In the genomic region with DNA sequence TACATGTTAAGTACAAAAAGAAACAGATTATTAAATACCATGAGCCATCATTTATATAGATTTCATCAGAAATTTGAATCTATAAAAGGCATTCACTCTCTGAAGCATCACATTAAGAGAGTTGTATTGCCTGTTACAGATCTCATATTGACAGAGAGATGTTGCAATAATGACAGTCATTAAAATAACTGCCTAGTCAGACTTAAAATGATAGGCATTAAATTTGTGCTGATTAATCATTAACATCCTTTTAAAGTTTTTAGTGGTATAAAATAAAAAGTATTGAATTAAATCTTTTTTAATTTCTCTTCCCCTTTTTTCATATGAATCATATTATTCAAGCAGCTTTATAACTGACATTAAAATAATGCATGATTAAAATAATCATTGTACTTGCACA, we compare ENCODE assay signal across 23 cellular contexts.
DNase-seq lines count a peak whose midpoint lies in the region; ATAC-seq, FAIRE-seq and TF ChIP-seq lines count a peak whose summit lies in the region.
"Had no signal": no experiment of that assay in that cellular context is flagged by ENCODE, and none has a peak within 500 bp of the region (broad histone marks: within the 10 kb centered on the region; RNA-seq: fewer than 3 reads in every experiment).

No MANE protein-coding gene starts in this region.

- H3K27me3 ChIP-seq in GM12878 (replicated peaks in 1 of 2; ENCODE audit: control insufficient read depth in 2 of 2, insufficient read depth in 2 of 2, low read length in 1 of 2), result no peaks in the 10 kb centered on the region
- H3K27me3 ChIP-seq: BE2C; BLaER1 treated with 17β-estradiol and CSF1 and Interleukin-3, amounts not matched to agents 10 nM and 100 nM had no signal

- DNase-seq in NCI-H748 (lab: John Stamatoyannopoulos, UW; ENCODE audit: unreplicated experiment) (peak; percentile 29), NCI-H748 treated with DMSO at 0.1 percent for 48 hours (lab: John Stamatoyannopoulos, UW) (no peak), A549 (ENCODE audit: low read depth in 1 of 2, low spot score in 1 of 2) (no peak), GM12878 (ENCODE audit: low read depth, low spot score) (no peak), renal cortical epithelial cell (ENCODE audit: low read depth) (peak; percentile 55), cerebellum (ENCODE audit: low spot score) (no peak)
- DNase-seq: ACHN; AML-193; BE2C; CD4-positive, alpha-beta T cell; CD8-positive, alpha-beta memory T cell; DMS 273 treated with DMSO at 0.1 percent for 48 hours; DMS79; GOT3; HFFc6 had no signal

- no peak for TF ChIP-seq RAD21 in A549 (conservative IDR thresholded peaks at IDR 0.05 in 1 of 2, IDR thresholded peaks at IDR 0.05 in 1 of 2)
- TF ChIP-seq RAD21 in GM12878 (IDR thresholded peaks at IDR 0.05; ENCODE audit: insufficient read depth, low read depth, low read length), result no peak

- BruUV-seq in GM12878 (replicated peaks; lab: Mats Ljungman, UMichigan), result no TSS peak

- H2AFZ ChIP-seq in GM12878 (ENCODE audit: control insufficient read depth, low read depth, low read length), result no peak overlapping the region

- TF ChIP-seq CTCF in A549 (IDR thresholded peaks at IDR 0.05), result no peak
- no peak for TF ChIP-seq CTCF in GM12878 (IDR thresholded peaks at IDR 0.05 in 2 of 3, conservative IDR thresholded peaks at IDR 0.05 in 1 of 3; ENCODE audit: control insufficient read depth in 2 of 3, extremely low read depth in 1 of 3, insufficient read depth in 1 of 3, low read depth in 3 of 3, low read length in 3 of 3)

- no peak for TF ChIP-seq POLR2A in A549 (IDR thresholded peaks at IDR 0.05; ENCODE audit: low read length)
- TF ChIP-seq POLR2A in GM12878 (IDR thresholded peaks at IDR 0.05; ENCODE audit: low read depth, low read length), result no peak

- H3K4me2 ChIP-seq in A549, result no peak overlapping the region
- H3K4me2 ChIP-seq in GM12878 (ENCODE audit: control insufficient read depth, insufficient read depth), result no peak overlapping the region

- no peaks in the 10 kb centered on the region for H3K4me1 ChIP-seq in A549
- H3K4me1 ChIP-seq in GM12878 (ENCODE audit: control insufficient read depth, insufficient read depth, low read length), result no peaks in the 10 kb centered on the region
- H3K4me1 ChIP-seq: BE2C, HAP-1 had no signal

- RAD21 ChIA-PET in GM12878 (lab: Charles Lee; ENCODE audit: unreplicated experiment), result no interaction called here

- FAIRE-seq in A549 (lab: Jason Lieb, UNC) (no peak), GM12878 (lab: Jason Lieb, UNC) (peak; percentile 47)
- FAIRE-seq: A204.1, D721Med, G401.6, H54 had no signal

- H3K9me3 ChIP-seq in A549, result no peaks in the 10 kb centered on the region
- H3K9me3 ChIP-seq in GM12878 (replicated peaks; ENCODE audit: control insufficient read depth, insufficient read depth, low read length), result no peaks in the 10 kb centered on the region
- H3K9me3 ChIP-seq: BE2C; BLaER1 treated with 17β-estradiol and CSF1 and Interleukin-3, amounts not matched to agents 10 nM and 100 nM; HAP-1 had no signal

- POLR2A ChIA-PET in A549 (lab: Yijun Ruan, JAX) (no interaction called here), GM12878 (lab: Charles Lee) (no interaction called here)

- ATAC-seq in A549 (no peak), GM12878 (no peak), GM18909 (IDR thresholded peaks at IDR 0.05; ENCODE audit: poor library complexity, unreplicated experiment) (no peak)

- in situ Hi-C loops in GM12878 (cut with MboI), result no loop called here

- H4K20me1 ChIP-seq in GM12878 (ENCODE audit: control insufficient read depth, insufficient read depth), result no peaks in the 10 kb centered on the region
- H4K20me1 ChIP-seq: BLaER1 treated with 17β-estradiol and CSF1 and Interleukin-3, amounts not matched to agents 10 nM and 100 nM had no signal

- TF ChIP-seq EP300 in A549 (IDR thresholded peaks at IDR 0.05) (no peak), GM12878 (IDR thresholded peaks at IDR 0.05; ENCODE audit: borderline replicate concordance in 1 of 2, control insufficient read depth in 1 of 2, low read depth in 2 of 2, low read length in 2 of 2) (no peak)

- H3K9ac ChIP-seq in GM12878 (ENCODE audit: control insufficient read depth, insufficient read depth, low read length), result no peak overlapping the region
- H3K9ac ChIP-seq: BLaER1 treated with 17β-estradiol and CSF1 and Interleukin-3, amounts not matched to agents 10 nM and 100 nM had no signal

- CTCF ChIA-PET in A549 (lab: Yijun Ruan, JAX) (interaction anchor here (0.7 kb wide), 1 partner anchor 11 kb away, joined by 3 read pairs; no protein-coding TSS in a partner anchor), GM12878 (lab: Yijun Ruan, JAX) (no interaction called here)

- H3K4me3 ChIP-seq in A549 (no peak overlapping the region), GM12878 (no peak overlapping the region)
- H3K4me3 ChIP-seq: BLaER1 treated with 17β-estradiol and CSF1 and Interleukin-3, amounts not matched to agents 10 nM and 100 nM; HAP-1 had no signal

- SMC1A ChIA-PET in GM12878 (lab: Charles Lee; ENCODE audit: uncharacterized antibody, unreplicated experiment), result no interaction called here

- H3K36me3 ChIP-seq in GM12878 (ENCODE audit: control insufficient read depth in 2 of 2, insufficient read depth in 2 of 2, low read length in 1 of 2), result no peaks in the 10 kb centered on the region
- H3K36me3 ChIP-seq: BE2C; BLaER1 treated with 17β-estradiol and CSF1 and Interleukin-3, amounts not matched to agents 10 nM and 100 nM; HAP-1 had no signal

- H3K79me2 ChIP-seq in GM12878 (ENCODE audit: control insufficient read depth, insufficient read depth, low read length), result no peaks in the 10 kb centered on the region

- H3K27ac ChIP-seq in A549 (no peak overlapping the region), GM12878 (ENCODE audit: control insufficient read depth, insufficient read depth) (no peak overlapping the region)
- H3K27ac ChIP-seq: 22Rv1; BLaER1 treated with 17β-estradiol and CSF1 and Interleukin-3, amounts not matched to agents 10 nM and 100 nM had no signal

- intact Hi-C loops in GM12878 (cut with micrococcal nuclease; ENCODE audit: unreplicated experiment), result no loop called here

TF ChIP-seq in A549, 52 proteins besides CTCF, POLR2A, EP300 and RAD21:
- TF ChIP-seq EHMT2 (IDR thresholded peaks at IDR 0.05; ENCODE audit: low read depth), result no peak
- TF ChIP-seq MAFK (IDR thresholded peaks at IDR 0.05; ENCODE audit: partially characterized antibody), result peak; percentile 54

TF ChIP-seq in GM12878, 131 proteins besides CTCF, POLR2A, EP300 and RAD21:
- TF ChIP-seq FOXK2 (IDR thresholded peaks at IDR 0.05) (no peak), BRCA1 (IDR thresholded peaks at IDR 0.05; ENCODE audit: low read depth, low read length) (no peak), CHD2 (IDR thresholded peaks at IDR 0.05; ENCODE audit: borderline replicate concordance, low read depth, low read length) (no peak), MEF2A (IDR thresholded peaks at IDR 0.05; ENCODE audit: insufficient read depth, low read depth, low read length) (no peak), BHLHE40 (IDR thresholded peaks at IDR 0.05; ENCODE audit: borderline replicate concordance in 1 of 2, low read depth in 2 of 2, low read length in 1 of 2) (no peak), JUND (IDR thresholded peaks at IDR 0.05; ENCODE audit: low read depth, low read length) (no peak), MYC (IDR thresholded peaks at IDR 0.05; ENCODE audit: insufficient read depth, insufficient read length, insufficient replicate concordance, low read length, severe bottlenecking) (no peak), MLLT1 (IDR thresholded peaks at IDR 0.05) (no peak)
- TF ChIP-seq, protein P1, sequence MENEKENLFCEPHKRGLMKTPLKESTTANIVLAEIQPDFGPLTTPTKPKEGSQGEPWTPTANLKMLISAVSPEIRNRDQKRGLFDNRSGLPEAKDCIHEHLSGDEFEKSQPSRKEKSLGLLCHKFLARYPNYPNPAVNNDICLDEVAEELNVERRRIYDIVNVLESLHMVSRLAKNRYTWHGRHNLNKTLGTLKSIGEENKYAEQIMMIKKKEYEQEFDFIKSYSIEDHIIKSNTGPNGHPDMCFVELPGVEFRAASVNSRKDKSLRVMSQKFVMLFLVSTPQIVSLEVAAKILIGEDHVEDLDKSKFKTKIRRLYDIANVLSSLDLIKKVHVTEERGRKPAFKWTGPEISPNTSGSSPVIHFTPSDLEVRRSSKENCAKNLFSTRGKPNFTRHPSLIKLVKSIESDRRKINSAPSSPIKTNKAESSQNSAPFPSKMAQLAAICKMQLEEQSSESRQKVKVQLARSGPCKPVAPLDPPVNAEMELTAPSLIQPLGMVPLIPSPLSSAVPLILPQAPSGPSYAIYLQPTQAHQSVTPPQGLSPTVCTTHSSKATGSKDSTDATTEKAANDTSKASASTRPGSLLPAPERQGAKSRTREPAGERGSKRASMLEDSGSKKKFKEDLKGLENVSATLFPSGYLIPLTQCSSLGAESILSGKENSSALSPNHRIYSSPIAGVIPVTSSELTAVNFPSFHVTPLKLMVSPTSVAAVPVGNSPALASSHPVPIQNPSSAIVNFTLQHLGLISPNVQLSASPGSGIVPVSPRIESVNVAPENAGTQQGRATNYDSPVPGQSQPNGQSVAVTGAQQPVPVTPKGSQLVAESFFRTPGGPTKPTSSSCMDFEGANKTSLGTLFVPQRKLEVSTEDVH (IDR thresholded peaks at IDR 0.05; ENCODE audit: low read depth, partially characterized antibody), result no peak

Comparison
In these comparisons a context has a peak if more than half of its experiments do, and no peak if none do; other contexts are left out.
1. DNase-seq: peak in NCI-H748 (single experiment) and renal cortical epithelial cell (single experiment); none in NCI-H748 treated with DMSO at 0.1 percent for 48 hours (single experiment), A549 (0 of 2), GM12878 (single experiment) and cerebellum (single experiment).